In genomic region chr2:25226827-25227226, GRCh38 we compare ENCODE assay signal across 1 cellular context.
TF ChIP-seq lines count a peak whose summit lies in the region.

No MANE protein-coding gene starts in this region.

TF ChIP-seq in GM12878, 131 proteins besides CTCF, POLR2A, EP300 and RAD21 (continued from another document):
- no peak for TF ChIP-seq ZBTB40 (IDR thresholded peaks at IDR 0.05; ENCODE audit: borderline replicate concordance)
- TF ChIP-seq BMI1 (IDR thresholded peaks at IDR 0.05; ENCODE audit: borderline replicate concordance): no peak
- no peak for TF ChIP-seq CBX3 (IDR thresholded peaks at IDR 0.05; ENCODE audit: borderline replicate concordance, low read depth)
- TF ChIP-seq RCOR1 (conservative IDR thresholded peaks at IDR 0.05; ENCODE audit: low read depth, low read length): no peak
- no peak for TF ChIP-seq E2F4 (IDR thresholded peaks at IDR 0.05; ENCODE audit: low read depth, low read length)
- no peak for TF ChIP-seq IKZF1 (conservative IDR thresholded peaks at IDR 0.05)
- TF ChIP-seq USF1 (IDR thresholded peaks at IDR 0.05; ENCODE audit: borderline replicate concordance, extremely low read length, insufficient read depth, low read depth, low read length): no peak
- TF ChIP-seq RB1 (IDR thresholded peaks at IDR 0.05; ENCODE audit: borderline replicate concordance): no peak
- TF ChIP-seq CHD4 (IDR thresholded peaks at IDR 0.05): no peak
- TF ChIP-seq ESRRA (IDR thresholded peaks at IDR 0.05; ENCODE audit: low read length): no peak
- TF ChIP-seq, protein P1, sequence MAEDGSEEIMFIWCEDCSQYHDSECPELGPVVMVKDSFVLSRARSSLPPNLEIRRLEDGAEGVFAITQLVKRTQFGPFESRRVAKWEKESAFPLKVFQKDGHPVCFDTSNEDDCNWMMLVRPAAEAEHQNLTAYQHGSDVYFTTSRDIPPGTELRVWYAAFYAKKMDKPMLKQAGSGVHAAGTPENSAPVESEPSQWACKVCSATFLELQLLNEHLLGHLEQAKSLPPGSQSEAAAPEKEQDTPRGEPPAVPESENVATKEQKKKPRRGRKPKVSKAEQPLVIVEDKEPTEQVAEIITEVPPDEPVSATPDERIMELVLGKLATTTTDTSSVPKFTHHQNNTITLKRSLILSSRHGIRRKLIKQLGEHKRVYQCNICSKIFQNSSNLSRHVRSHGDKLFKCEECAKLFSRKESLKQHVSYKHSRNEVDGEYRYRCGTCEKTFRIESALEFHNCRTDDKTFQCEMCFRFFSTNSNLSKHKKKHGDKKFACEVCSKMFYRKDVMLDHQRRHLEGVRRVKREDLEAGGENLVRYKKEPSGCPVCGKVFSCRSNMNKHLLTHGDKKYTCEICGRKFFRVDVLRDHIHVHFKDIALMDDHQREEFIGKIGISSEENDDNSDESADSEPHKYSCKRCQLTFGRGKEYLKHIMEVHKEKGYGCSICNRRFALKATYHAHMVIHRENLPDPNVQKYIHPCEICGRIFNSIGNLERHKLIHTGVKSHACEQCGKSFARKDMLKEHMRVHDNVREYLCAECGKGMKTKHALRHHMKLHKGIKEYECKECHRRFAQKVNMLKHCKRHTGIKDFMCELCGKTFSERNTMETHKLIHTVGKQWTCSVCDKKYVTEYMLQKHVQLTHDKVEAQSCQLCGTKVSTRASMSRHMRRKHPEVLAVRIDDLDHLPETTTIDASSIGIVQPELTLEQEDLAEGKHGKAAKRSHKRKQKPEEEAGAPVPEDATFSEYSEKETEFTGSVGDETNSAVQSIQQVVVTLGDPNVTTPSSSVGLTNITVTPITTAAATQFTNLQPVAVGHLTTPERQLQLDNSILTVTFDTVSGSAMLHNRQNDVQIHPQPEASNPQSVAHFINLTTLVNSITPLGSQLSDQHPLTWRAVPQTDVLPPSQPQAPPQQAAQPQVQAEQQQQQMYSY (CRISPR knock-in tag; IDR thresholded peaks at IDR 0.05): no peak
- TF ChIP-seq SMARCA5 (IDR thresholded peaks at IDR 0.05): no peak
- TF ChIP-seq, protein P2, sequence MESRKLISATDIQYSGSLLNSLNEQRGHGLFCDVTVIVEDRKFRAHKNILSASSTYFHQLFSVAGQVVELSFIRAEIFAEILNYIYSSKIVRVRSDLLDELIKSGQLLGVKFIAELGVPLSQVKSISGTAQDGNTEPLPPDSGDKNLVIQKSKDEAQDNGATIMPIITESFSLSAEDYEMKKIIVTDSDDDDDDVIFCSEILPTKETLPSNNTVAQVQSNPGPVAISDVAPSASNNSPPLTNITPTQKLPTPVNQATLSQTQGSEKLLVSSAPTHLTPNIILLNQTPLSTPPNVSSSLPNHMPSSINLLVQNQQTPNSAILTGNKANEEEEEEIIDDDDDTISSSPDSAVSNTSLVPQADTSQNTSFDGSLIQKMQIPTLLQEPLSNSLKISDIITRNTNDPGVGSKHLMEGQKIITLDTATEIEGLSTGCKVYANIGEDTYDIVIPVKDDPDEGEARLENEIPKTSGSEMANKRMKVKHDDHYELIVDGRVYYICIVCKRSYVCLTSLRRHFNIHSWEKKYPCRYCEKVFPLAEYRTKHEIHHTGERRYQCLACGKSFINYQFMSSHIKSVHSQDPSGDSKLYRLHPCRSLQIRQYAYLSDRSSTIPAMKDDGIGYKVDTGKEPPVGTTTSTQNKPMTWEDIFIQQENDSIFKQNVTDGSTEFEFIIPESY (IDR thresholded peaks at IDR 0.05): no peak
- no peak for TF ChIP-seq NRF1 (conservative IDR thresholded peaks at IDR 0.05; ENCODE audit: low read depth, low read length)
